In genomic region chr16:35311475-35311874, GRCh38 we compare ENCODE assay signal across 15 cellular contexts.
DNase-seq lines count a peak whose midpoint lies in the region; FAIRE-seq and TF ChIP-seq lines count a peak whose summit lies in the region.
"Had no signal": no experiment of that assay in that cellular context is flagged by ENCODE, and none has a peak within 500 bp of the region (broad histone marks: within the 10 kb centered on the region; RNA-seq: fewer than 3 reads in every experiment).

No MANE protein-coding gene starts in this region.

- no peaks in the 10 kb centered on the region for H3K4me1 ChIP-seq in osteoblast (ENCODE audit: insufficient read depth, low read length)
- H3K4me1 ChIP-seq: A549, BE2C had no signal

- H3K79me2 ChIP-seq in osteoblast (ENCODE audit: insufficient read depth, low read length), result no peaks in the 10 kb centered on the region

- 72 to 73% methylated on average over 8 to 10 of the region's 10 CpGs for WGBS in lower leg skin, 2 donors

- H2AFZ ChIP-seq in osteoblast (ENCODE audit: low read length), result no peak overlapping the region
- H2AFZ ChIP-seq: GM23248 had no signal

- no peaks in the 10 kb centered on the region for H3K36me3 ChIP-seq in osteoblast (ENCODE audit: insufficient read depth, low read length)
- H3K36me3 ChIP-seq: BE2C had no signal

- H3K4me2 ChIP-seq in osteoblast (ENCODE audit: insufficient read depth, low read length), result no peak overlapping the region
- H3K4me2 ChIP-seq: A549 had no signal

- in situ Hi-C loops in SK-MEL-5 (cut with HindIII; ENCODE audit: low pct_unique_long_range_greater_than_20kb, low sequenced_read_pairs), result no loop called here

- peaks cover 4% of the 10 kb centered on the region for H3K9me3 ChIP-seq in osteoblast (ENCODE audit: low read depth, low read length)

- peak; percentile 25; the same call in 1 of the 2 replicates for TF ChIP-seq RAD21 in Ishikawa (IDR thresholded peaks at IDR 0.05; ENCODE audit: low read depth)

- peak; percentile 21 for DNase-seq in NB4 (ENCODE audit: low read depth)
- peak; percentile 42 for DNase-seq in SK-MEL-5 (ENCODE audit: low read depth, low spot score)
- peak; percentile 44 for DNase-seq in osteoblast (ENCODE audit: insufficient read length, low spot score, missing footprints)
- no peak for DNase-seq in D721Med (ENCODE audit: insufficient read length, low spot score)
- no peak for DNase-seq in lower leg skin (ENCODE audit: low spot score in 2 of 2)
- DNase-seq: BE2C; CD4-positive, alpha-beta memory T cell; DMS53; GF-D8; GM23248; H7 had no signal

- no peak for TF ChIP-seq EP300 in Ishikawa (IDR thresholded peaks at IDR 0.05; ENCODE audit: borderline replicate concordance)

- H3K27ac ChIP-seq in osteoblast (ENCODE audit: low read depth, low read length), result no peak overlapping the region
- H3K27ac ChIP-seq: A549, C4-2B, GM23248, HL-60 had no signal

- no peak overlapping the region for H3K4me3 ChIP-seq in NB4 (ENCODE audit: low read depth, low read length)
- no peak overlapping the region for H3K4me3 ChIP-seq in osteoblast (ENCODE audit: insufficient read depth, low read length)
- H3K4me3 ChIP-seq in lower leg skin (ENCODE audit: low read depth, poor library complexity, severe bottlenecking), result no peak overlapping the region
- H3K4me3 ChIP-seq: A549, GM23248 had no signal

- H4K20me1 ChIP-seq in osteoblast (ENCODE audit: insufficient read depth, low read length), result no peaks in the 10 kb centered on the region

- TF ChIP-seq CTCF in NB4 (IDR thresholded peaks at IDR 0.05; ENCODE audit: low read depth, low read length), result peak; percentile 28
- TF ChIP-seq CTCF in osteoblast (IDR thresholded peaks at IDR 0.05; ENCODE audit: extremely low read depth, low read depth, low read length), result no peak
- no peak for TF ChIP-seq CTCF in D721Med (IDR thresholded peaks at IDR 0.05; ENCODE audit: insufficient read depth, missing control alignments)
- no peak for TF ChIP-seq CTCF in lower leg skin (IDR thresholded peaks at IDR 0.05)

- FAIRE-seq in D721Med (lab: Jason Lieb, UNC), result no peak
- FAIRE-seq: A549 had no signal

- H3K27me3 ChIP-seq in osteoblast (ENCODE audit: insufficient read depth, low read length), result no peaks in the 10 kb centered on the region
- H3K27me3 ChIP-seq: BE2C had no signal

- intact Hi-C loops in lower leg skin (cut with DNase I; ENCODE audit: low total_unique reads), result no loop called here

- no peak for TF ChIP-seq POLR2A in NB4 (IDR thresholded peaks at IDR 0.05; ENCODE audit: extremely low read depth, insufficient read length)
- no peak for TF ChIP-seq POLR2A in lower leg skin (IDR thresholded peaks at IDR 0.05)

TF ChIP-seq in Ishikawa, 13 proteins besides CTCF, POLR2A, EP300 and RAD21:
- TF ChIP-seq TCF12 (IDR thresholded peaks at IDR 0.05; ENCODE audit: low read depth) (no peak), TAF1 (IDR thresholded peaks at IDR 0.05; ENCODE audit: low read depth) (no peak), FOXM1 (IDR thresholded peaks at IDR 0.05; ENCODE audit: borderline replicate concordance, low read depth) (no peak), TEAD4 (IDR thresholded peaks at IDR 0.05) (no peak), EGR1 (IDR thresholded peaks at IDR 0.05) (no peak), CREB1 (IDR thresholded peaks at IDR 0.05; ENCODE audit: low read depth) (no peak), ZBTB7A (IDR thresholded peaks at IDR 0.05; ENCODE audit: low read depth) (no peak), USF1 (IDR thresholded peaks at IDR 0.05) (no peak), NFIC (IDR thresholded peaks at IDR 0.05) (no peak), CEBPB (IDR thresholded peaks at IDR 0.05) (no peak), YY1 (IDR thresholded peaks at IDR 0.05; ENCODE audit: low read depth) (no peak)
- TF ChIP-seq, protein P1, sequence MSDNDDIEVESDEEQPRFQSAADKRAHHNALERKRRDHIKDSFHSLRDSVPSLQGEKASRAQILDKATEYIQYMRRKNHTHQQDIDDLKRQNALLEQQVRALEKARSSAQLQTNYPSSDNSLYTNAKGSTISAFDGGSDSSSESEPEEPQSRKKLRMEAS (IDR thresholded peaks at IDR 0.05), result no peak
- TF ChIP-seq, protein P2, sequence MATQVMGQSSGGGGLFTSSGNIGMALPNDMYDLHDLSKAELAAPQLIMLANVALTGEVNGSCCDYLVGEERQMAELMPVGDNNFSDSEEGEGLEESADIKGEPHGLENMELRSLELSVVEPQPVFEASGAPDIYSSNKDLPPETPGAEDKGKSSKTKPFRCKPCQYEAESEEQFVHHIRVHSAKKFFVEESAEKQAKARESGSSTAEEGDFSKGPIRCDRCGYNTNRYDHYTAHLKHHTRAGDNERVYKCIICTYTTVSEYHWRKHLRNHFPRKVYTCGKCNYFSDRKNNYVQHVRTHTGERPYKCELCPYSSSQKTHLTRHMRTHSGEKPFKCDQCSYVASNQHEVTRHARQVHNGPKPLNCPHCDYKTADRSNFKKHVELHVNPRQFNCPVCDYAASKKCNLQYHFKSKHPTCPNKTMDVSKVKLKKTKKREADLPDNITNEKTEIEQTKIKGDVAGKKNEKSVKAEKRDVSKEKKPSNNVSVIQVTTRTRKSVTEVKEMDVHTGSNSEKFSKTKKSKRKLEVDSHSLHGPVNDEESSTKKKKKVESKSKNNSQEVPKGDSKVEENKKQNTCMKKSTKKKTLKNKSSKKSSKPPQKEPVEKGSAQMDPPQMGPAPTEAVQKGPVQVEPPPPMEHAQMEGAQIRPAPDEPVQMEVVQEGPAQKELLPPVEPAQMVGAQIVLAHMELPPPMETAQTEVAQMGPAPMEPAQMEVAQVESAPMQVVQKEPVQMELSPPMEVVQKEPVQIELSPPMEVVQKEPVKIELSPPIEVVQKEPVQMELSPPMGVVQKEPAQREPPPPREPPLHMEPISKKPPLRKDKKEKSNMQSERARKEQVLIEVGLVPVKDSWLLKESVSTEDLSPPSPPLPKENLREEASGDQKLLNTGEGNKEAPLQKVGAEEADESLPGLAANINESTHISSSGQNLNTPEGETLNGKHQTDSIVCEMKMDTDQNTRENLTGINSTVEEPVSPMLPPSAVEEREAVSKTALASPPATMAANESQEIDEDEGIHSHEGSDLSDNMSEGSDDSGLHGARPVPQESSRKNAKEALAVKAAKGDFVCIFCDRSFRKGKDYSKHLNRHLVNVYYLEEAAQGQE (IDR thresholded peaks at IDR 0.05; ENCODE audit: low read depth), result no peak
TF ChIP-seq in Ishikawa: peak in this region for 0.

Comparison
In these comparisons a context has a peak if more than half of its experiments do, and no peak if none do; other contexts are left out.
1. DNase-seq: peak in NB4 (single experiment), SK-MEL-5 (single experiment) and osteoblast (single experiment); none in D721Med (single experiment) and lower leg skin (0 of 2).